2 cellular contexts compared by ENCODE assay signal in genomic region chr22:22632226-22632625, GRCh38. TPM values are rescaled to one million over a fixed set of nuclear protein-coding genes. Genes with fewer than 3 reads are reported as not detected.
"Had no signal": no experiment of that assay in that cellular context is flagged by ENCODE, and none has a peak within 500 bp of the region (broad histone marks: within the 10 kb centered on the region; RNA-seq: fewer than 3 reads in every experiment).

No MANE protein-coding gene starts in this region.

RNA-seq across cellular contexts. Expression of gene GGTLC2, which starts 12.2 kb away (rescaled TPM):
- total RNA-seq: G401, GM12878 had no signal
- polyA plus RNA-seq: GM12878 had no signal
